ENCODE assay signal across 11 cellular contexts in the genomic region with DNA sequence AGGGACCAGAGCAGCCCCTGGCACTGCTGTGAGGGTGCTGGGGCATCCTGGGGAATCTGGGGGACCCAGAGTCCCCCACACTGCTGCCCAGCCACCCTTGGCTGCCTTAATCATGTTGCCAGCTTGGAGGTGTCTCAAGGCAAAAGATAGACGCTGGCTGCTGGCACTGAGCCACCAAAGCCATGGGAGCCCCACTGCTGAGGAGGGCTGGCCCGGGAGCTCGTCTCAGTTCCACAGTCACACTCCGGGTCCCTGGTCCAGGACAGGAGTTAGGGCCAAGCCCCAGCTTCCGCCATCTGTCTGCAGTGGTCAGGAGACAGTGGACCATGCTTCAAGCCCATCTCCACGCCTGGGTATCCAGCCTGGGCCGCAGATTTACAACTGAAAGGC. TPM values are rescaled to one million over a fixed set of nuclear protein-coding genes. Genes with fewer than 3 reads are reported as not detected.
DNase-seq lines count a peak whose midpoint lies in the region; ATAC-seq and TF ChIP-seq lines count a peak whose summit lies in the region.
"Had no signal": no experiment of that assay in that cellular context is flagged by ENCODE, and none has a peak within 500 bp of the region (broad histone marks: within the 10 kb centered on the region; RNA-seq: fewer than 3 reads in every experiment).

No MANE protein-coding gene starts in this region.

- no peaks in the 10 kb centered on the region for H3K36me3 ChIP-seq in BLaER1
- no peaks in the 10 kb centered on the region for H3K36me3 ChIP-seq in endodermal cell (ENCODE audit: control insufficient read depth, insufficient read depth, low read length)
- H3K36me3 ChIP-seq: heart right ventricle had no signal

- no peaks in the 10 kb centered on the region for H3K9me3 Mint-ChIP-seq in endodermal cell
- no peaks in the 10 kb centered on the region for H3K9me3 Mint-ChIP-seq in activated T-helper 17 cell treated with anti-CD3 and anti-CD28 coated beads, Interleukin-2, amount 50 U/mL, for 72 hours

- H3K4me1 ChIP-seq in BLaER1, result peaks cover 13% of the 10 kb centered on the region
- no peaks in the 10 kb centered on the region for H3K4me1 ChIP-seq in endodermal cell (ENCODE audit: control insufficient read depth, insufficient read depth, low read length)

- H3K4me1 Mint-ChIP-seq in endodermal cell, result peaks cover 6% of the 10 kb centered on the region
- no peaks in the 10 kb centered on the region for H3K4me1 Mint-ChIP-seq in activated T-helper 17 cell treated with anti-CD3 and anti-CD28 coated beads, Interleukin-2, amount 50 U/mL, for 72 hours

- CTCF ChIA-PET in HEK293T (lab: Yijun Ruan, JAX), result interaction anchor here (0.6 to 1.9 kb wide), 13 partner anchors 9 to 220 kb away, joined by 3 to 10 read pairs (median 4); a partner anchor contains a TSS

- DNase-seq in NCI-H69 (lab: John Stamatoyannopoulos, UW) (peak; percentile 51), endodermal cell (peak; percentile 43), sciatic nerve (ENCODE audit: low spot score) (no peak), COR-L47 (lab: John Stamatoyannopoulos, UW) (no peak), HEK293T (ENCODE audit: extremely low spot score) (no peak)

- H4K20me1 ChIP-seq in BLaER1, result no peaks in the 10 kb centered on the region

- intact Hi-C loops in sciatic nerve (cut with DNase I), result no loop called here

- H3K9me3 ChIP-seq in BLaER1 (no peaks in the 10 kb centered on the region), endodermal cell (ENCODE audit: control insufficient read depth, low read length) (no peaks in the 10 kb centered on the region)
- H3K9me3 ChIP-seq: heart right ventricle had no signal

- TF ChIP-seq CTCF in endodermal cell (conservative IDR thresholded peaks at IDR 0.05), result no peak

- ATAC-seq in sciatic nerve (peak; percentile 8), GM19455 (IDR thresholded peaks at IDR 0.05; ENCODE audit: unreplicated experiment) (no peak)
- no peak for ATAC-seq in activated T-helper 17 cell treated with anti-CD3 and anti-CD28 coated beads, Interleukin-2, amount 50 U/mL, for 72 hours (replicated peaks)

- H3K4me2 ChIP-seq in BLaER1, result peak overlapping the region; percentile 98

- peak overlapping the region; percentile 78 for H3K9ac ChIP-seq in BLaER1
- H3K9ac ChIP-seq in endodermal cell (ENCODE audit: extremely low read depth, low read length, poor library complexity, severe bottlenecking), result no peak overlapping the region

- peaks cover 14% of the 10 kb centered on the region for H3K27me3 Mint-ChIP-seq in endodermal cell (ENCODE audit: insufficient read depth)
- H3K27me3 Mint-ChIP-seq in activated T-helper 17 cell treated with anti-CD3 and anti-CD28 coated beads, Interleukin-2, amount 50 U/mL, for 72 hours, result no peaks in the 10 kb centered on the region

- H3K4me3 ChIP-seq in BLaER1 (peak overlapping the region; percentile 66; the same call in 1 of the 2 replicates), endodermal cell (ENCODE audit: low read length) (no peak overlapping the region)

- POLR2A ChIA-PET in HEK293T (lab: Yijun Ruan, JAX), result interaction anchor here (0.8 to 1.9 kb wide), 7 partner anchors 14 to 220 kb away, joined by 3 to 8 read pairs (median 7); a partner anchor contains a TSS

- H3K27ac ChIP-seq in BLaER1 (peak overlapping the region; percentile 74), endodermal cell (ENCODE audit: low read depth, low read length) (no peak overlapping the region)

- peak overlapping the region; percentile 43 for H3K4me3 Mint-ChIP-seq in endodermal cell
- no peak overlapping the region for H3K4me3 Mint-ChIP-seq in activated T-helper 17 cell treated with anti-CD3 and anti-CD28 coated beads, Interleukin-2, amount 50 U/mL, for 72 hours

- WGBS in endodermal cell (ENCODE audit: insufficient coverage in 1 of 2, insufficient read length in 1 of 2), 2 experiments, result 87 to 90% methylated on average over 7 of the region's 7 CpGs

- H3K36me3 Mint-ChIP-seq in endodermal cell (ENCODE audit: low read depth), result no peaks in the 10 kb centered on the region
- H3K36me3 Mint-ChIP-seq in activated T-helper 17 cell treated with anti-CD3 and anti-CD28 coated beads, Interleukin-2, amount 50 U/mL, for 72 hours (ENCODE audit: low read depth), result no peaks in the 10 kb centered on the region
- H3K36me3 Mint-ChIP-seq: CD14-positive monocyte had no signal

- no peak overlapping the region for H3K27ac Mint-ChIP-seq in endodermal cell
- H3K27ac Mint-ChIP-seq in activated T-helper 17 cell treated with anti-CD3 and anti-CD28 coated beads, Interleukin-2, amount 50 U/mL, for 72 hours, result no peak overlapping the region

- no peaks in the 10 kb centered on the region for H3K27me3 ChIP-seq in BLaER1
- H3K27me3 ChIP-seq in endodermal cell (ENCODE audit: control insufficient read depth, insufficient read depth, low read length, poor library complexity, severe bottlenecking), result no peaks in the 10 kb centered on the region

TF ChIP-seq in HEK293T, 16 proteins besides CTCF, POLR2A, EP300 and RAD21:
- TF ChIP-seq ELF4 (IDR thresholded peaks at IDR 0.05) (no peak), FOXM1 (IDR thresholded peaks at IDR 0.05; ENCODE audit: borderline replicate concordance) (no peak), FOXK2 (IDR thresholded peaks at IDR 0.05) (no peak), SP1 (IDR thresholded peaks at IDR 0.05) (no peak), BHLHE40 (IDR thresholded peaks at IDR 0.05; ENCODE audit: borderline replicate concordance) (no peak), L3MBTL2 (conservative IDR thresholded peaks at IDR 0.05) (no peak), FOXA1 (IDR thresholded peaks at IDR 0.05) (no peak), NFRKB (IDR thresholded peaks at IDR 0.05) (no peak), TARDBP (IDR thresholded peaks at IDR 0.05) (no peak)

RNA-seq across cellular contexts. Expression of a gene that starts 41.0 kb away (rescaled TPM):
- 1,000 to 10,000 TPM; 1,306 to 1,595 TPM for total RNA-seq in endodermal cell
- polyA plus RNA-seq in endodermal cell (2013, experiment 1 of 2), result 1,230 TPM
- polyA plus RNA-seq in endodermal cell (2013, experiment 2 of 2), result 1,159 TPM
- 29.0 TPM for total RNA-seq in sciatic nerve
- 100 to 1,000 TPM; 203 to 389 TPM for total RNA-seq in activated T-helper 17 cell treated with anti-CD3 and anti-CD28 coated beads, Interleukin-2, amount 50 U/mL, for 72 hours

RNA-seq across cellular contexts. Expression of a gene that starts 49.8 kb away (rescaled TPM):
- total RNA-seq in endodermal cell (1 to 10 TPM; 3.1 to 9.1 TPM), sciatic nerve (not detected)
- polyA plus RNA-seq in endodermal cell (2013, experiment 1 of 2), result 1.4 TPM
- 0.99 TPM for polyA plus RNA-seq in endodermal cell (2013, experiment 2 of 2)
- not detected for total RNA-seq in activated T-helper 17 cell treated with anti-CD3 and anti-CD28 coated beads, Interleukin-2, amount 50 U/mL, for 72 hours
- total RNA-seq: heart right ventricle, lung microvascular endothelial cell had no signal
- polyA plus RNA-seq: CD14-positive monocyte, heart right ventricle had no signal

RNA-seq across cellular contexts. Expression of a gene that starts 53.1 kb away (rescaled TPM):
- total RNA-seq in endodermal cell (1 to 10 TPM; 7.2 to 7.9 TPM), sciatic nerve (31.6 TPM)
- polyA plus RNA-seq in endodermal cell (2013, experiment 1 of 2), result 16.4 TPM
- 14.3 TPM for polyA plus RNA-seq in endodermal cell (2013, experiment 2 of 2)
- 10 to 100 TPM; 10.9 to 17.3 TPM for total RNA-seq in activated T-helper 17 cell treated with anti-CD3 and anti-CD28 coated beads, Interleukin-2, amount 50 U/mL, for 72 hours

Comparison
In these comparisons a context has a peak if more than half of its experiments do, and no peak if none do; other contexts are left out.
1. DNase-seq: peak in NCI-H69 (single experiment) and endodermal cell (single experiment); none in sciatic nerve (single experiment), COR-L47 (single experiment) and HEK293T (single experiment).